20 cellular contexts compared by ENCODE assay signal in the genomic region with DNA sequence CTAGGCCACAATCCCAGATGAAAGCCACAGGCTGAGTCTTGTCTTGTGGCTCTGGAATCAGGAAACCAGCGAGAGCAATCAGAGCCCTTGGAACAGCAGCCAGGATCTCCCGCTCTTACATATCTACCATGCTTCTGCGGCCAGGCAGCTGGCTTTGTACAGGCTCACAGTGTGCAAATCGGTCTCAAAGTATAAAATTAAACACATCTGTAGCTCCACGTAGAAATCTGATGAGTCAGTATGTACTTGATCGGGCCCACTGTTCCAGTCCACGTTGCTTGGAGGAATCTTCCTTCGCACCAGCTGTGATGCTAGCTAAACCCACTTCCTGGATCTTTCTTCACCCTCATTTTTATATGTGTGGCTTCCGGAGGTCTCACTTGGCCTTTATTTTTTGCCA.
DNase-seq lines count a peak whose midpoint lies in the region; ATAC-seq, FAIRE-seq and TF ChIP-seq lines count a peak whose summit lies in the region.
"Had no signal": no experiment of that assay in that cellular context is flagged by ENCODE, and none has a peak within 500 bp of the region (broad histone marks: within the 10 kb centered on the region; RNA-seq: fewer than 3 reads in every experiment).

No MANE protein-coding gene starts in this region.

- no peak overlapping the region for H3K4me3 Mint-ChIP-seq in activated CD8-positive, alpha-beta T cell treated with anti-CD3 and anti-CD28 coated beads for 36 hours
- H3K4me3 Mint-ChIP-seq: activated T-cell treated with anti-CD3 and anti-CD28 coated beads, Interleukin-2, amount 50 U/mL, for 72 hours; CD4-positive, CD25-positive, alpha-beta regulatory T cell; stimulated activated memory B cell treated with anti-CD40 and anti-IgM and Interleukin-4, amounts not matched to agents 10 μg/mL and 1 μg/mL and 100 μg/mL, for 72 hours had no signal

- H3K27me3 ChIP-seq in DND-41 (ENCODE audit: insufficient read depth, low read length, poor library complexity) (peaks cover 3% of the 10 kb centered on the region), right cardiac atrium (ENCODE audit: control insufficient read depth, insufficient read depth) (no peaks in the 10 kb centered on the region)
- H3K27me3 ChIP-seq: ascending aorta, right lobe of liver had no signal

- POLR2A ChIA-PET in activated CD8-positive, alpha-beta T cell treated with anti-CD3 and anti-CD28 coated beads for 36 hours (lab: Charles Lee): no interaction called here

- H3K4me2 ChIP-seq in DND-41 (ENCODE audit: insufficient read depth, low read length): no peak overlapping the region

- TF ChIP-seq POLR2A in GM18505 (IDR thresholded peaks at IDR 0.05; ENCODE audit: borderline replicate concordance, extremely low read depth, insufficient read depth, insufficient read length): no peak

- no peak overlapping the region for H3K27ac ChIP-seq in DND-41 (ENCODE audit: low read length)
- no peak overlapping the region for H3K27ac ChIP-seq in right cardiac atrium (ENCODE audit: low read length)
- H3K27ac ChIP-seq: ascending aorta, right lobe of liver had no signal

- H3K36me3 ChIP-seq in DND-41 (ENCODE audit: insufficient read depth, low read length): no peaks in the 10 kb centered on the region
- H3K36me3 ChIP-seq: ascending aorta, right lobe of liver had no signal

- TF ChIP-seq CTCF in DND-41 (IDR thresholded peaks at IDR 0.05; ENCODE audit: borderline replicate concordance, extremely low read depth, low read length, poor library complexity, severe bottlenecking) (no peak), GM10266 (IDR thresholded peaks at IDR 0.05; ENCODE audit: control insufficient read depth, insufficient read depth, low read depth, missing control alignments) (no peak)
- no peak for TF ChIP-seq CTCF in activated CD8-positive, alpha-beta T cell treated with anti-CD3 and anti-CD28 coated beads for 36 hours (IDR thresholded peaks at IDR 0.05)

- ATAC-seq in DND-41 (ENCODE audit: insufficient read depth, low read depth) (peak; percentile 88), right cardiac atrium (peak; percentile 74 to 83), sciatic nerve (peak; percentile 53), GM18505 (IDR thresholded peaks at IDR 0.05; ENCODE audit: unreplicated experiment) (no peak)
- ATAC-seq in activated CD8-positive, alpha-beta T cell treated with anti-CD3 and anti-CD28 coated beads for 36 hours: peak; percentile 70
- ATAC-seq: activated T-cell treated with anti-CD3 and anti-CD28 coated beads, Interleukin-2, amount 50 U/mL, for 72 hours; PC-3; right lobe of liver; stimulated activated memory B cell treated with anti-CD40 and anti-IgM and Interleukin-4, amounts not matched to agents 10 μg/mL and 1 μg/mL and 100 μg/mL, for 72 hours had no signal

- WGBS in right cardiac atrium: 62% methylated on average over 9 of the region's 9 CpGs

- H3K4me1 Mint-ChIP-seq in activated CD8-positive, alpha-beta T cell treated with anti-CD3 and anti-CD28 coated beads for 36 hours (ENCODE audit: low read depth): peaks cover 22% of the 10 kb centered on the region
- H3K4me1 Mint-ChIP-seq: stimulated activated memory B cell treated with anti-CD40 and anti-IgM and Interleukin-4, amounts not matched to agents 10 μg/mL and 1 μg/mL and 100 μg/mL, for 72 hours had no signal

- no peak overlapping the region for H2AFZ ChIP-seq in DND-41 (ENCODE audit: low read depth, low read length)

- H3K9ac ChIP-seq in DND-41 (ENCODE audit: low read depth, low read length): no peak overlapping the region

- no peak overlapping the region for H3K27ac Mint-ChIP-seq in activated CD8-positive, alpha-beta T cell treated with anti-CD3 and anti-CD28 coated beads for 36 hours
- H3K27ac Mint-ChIP-seq: activated T-cell treated with anti-CD3 and anti-CD28 coated beads, Interleukin-2, amount 50 U/mL, for 72 hours; CD4-positive, CD25-positive, alpha-beta regulatory T cell; stimulated activated memory B cell treated with anti-CD40 and anti-IgM and Interleukin-4, amounts not matched to agents 10 μg/mL and 1 μg/mL and 100 μg/mL, for 72 hours had no signal

- no peak for FAIRE-seq in RCC 7860 (lab: Jason Lieb, UNC)
- FAIRE-seq: frontal cortex, H54 had no signal

- H3K4me1 ChIP-seq in DND-41 (ENCODE audit: insufficient read depth, low read length) (0 out of 2 replicates have a peak, but pooled peaks cover 4% of the 10 kb centered on the region), right cardiac atrium (ENCODE audit: control insufficient read depth, insufficient read depth, low read length) (no peaks in the 10 kb centered on the region)
- H3K4me1 ChIP-seq: right lobe of liver had no signal

- CTCF ChIA-PET in activated CD8-positive, alpha-beta T cell treated with anti-CD3 and anti-CD28 coated beads for 36 hours (lab: Charles Lee): interaction anchor here (0.9 to 1.1 kb wide), 2 partner anchors 23 to 63 kb away, joined by 3 read pairs; no protein-coding TSS in a partner anchor

- no peaks in the 10 kb centered on the region for H3K79me2 ChIP-seq in DND-41 (ENCODE audit: insufficient read depth, low read length)

- intact Hi-C loops in activated CD8-positive, alpha-beta T cell treated with anti-CD3 and anti-CD28 coated beads for 36 hours (cut with micrococcal nuclease): no loop called here
- intact Hi-C loops in right cardiac atrium (cut with DNase I): no loop called here
- intact Hi-C loops in sciatic nerve (cut with DNase I): no loop called here

- H3K4me3 ChIP-seq in DND-41 (ENCODE audit: low read depth in 1 of 2, low read length in 2 of 2): no peak overlapping the region
- no peak overlapping the region for H3K4me3 ChIP-seq in right cardiac atrium (ENCODE audit: low read length)
- H3K4me3 ChIP-seq: ascending aorta, right lobe of liver had no signal

- H3K27me3 Mint-ChIP-seq in activated CD8-positive, alpha-beta T cell treated with anti-CD3 and anti-CD28 coated beads for 36 hours: no peaks in the 10 kb centered on the region

- no peaks in the 10 kb centered on the region for H3K9me3 ChIP-seq in DND-41 (ENCODE audit: insufficient read depth, low read length, severe bottlenecking)
- no peaks in the 10 kb centered on the region for H3K9me3 ChIP-seq in right cardiac atrium (ENCODE audit: control insufficient read depth, low read length)
- H3K9me3 ChIP-seq: ascending aorta, right lobe of liver had no signal

- DNase-seq in DND-41 (peak; percentile 41), right cardiac atrium (peak; percentile 54 to 80 (median 70)), sciatic nerve (ENCODE audit: low spot score) (no peak), RCC 7860 (ENCODE audit: low spot score) (no peak), SW 1271 (lab: John Stamatoyannopoulos, UW) (no peak), GM10266 (ENCODE audit: extremely low spot score) (no peak)
- peak; percentile 39 for DNase-seq in activated CD8-positive, alpha-beta T cell treated with anti-CD3 and anti-CD28 coated beads for 36 hours
- DNase-seq: activated CD4-positive, alpha-beta T cell treated with anti-CD3 and anti-CD28 coated beads for 4 hours; activated T-cell treated with anti-CD3 and anti-CD28 coated beads, Interleukin-2, amount 50 U/mL, for 72 hours; islet precursor cell; KBM-7; PC-3; right lobe of liver; stimulated activated CD4-positive, alpha-beta T cell treated with anti-CD3 and anti-CD28 coated beads, Interleukin-4, amount 100 ng/mL, for 4 hours had no signal

- no peaks in the 10 kb centered on the region for H3K9me3 Mint-ChIP-seq in activated CD8-positive, alpha-beta T cell treated with anti-CD3 and anti-CD28 coated beads for 36 hours

- H4K20me1 ChIP-seq in DND-41 (ENCODE audit: insufficient read depth, low read length): no peaks in the 10 kb centered on the region

- H3K36me3 Mint-ChIP-seq in activated CD8-positive, alpha-beta T cell treated with anti-CD3 and anti-CD28 coated beads for 36 hours (ENCODE audit: low read depth): no peaks in the 10 kb centered on the region
- H3K36me3 Mint-ChIP-seq: CD4-positive, CD25-positive, alpha-beta regulatory T cell; stimulated activated memory B cell treated with anti-CD40 and anti-IgM and Interleukin-4, amounts not matched to agents 10 μg/mL and 1 μg/mL and 100 μg/mL, for 72 hours had no signal

Comparison
In these comparisons a context has a peak if more than half of its experiments do, and no peak if none do; other contexts are left out.
1. DNase-seq: peak in DND-41 (single experiment), activated CD8-positive, alpha-beta T cell treated with anti-CD3 and anti-CD28 coated beads for 36 hours (single experiment) and right cardiac atrium (3 of 3); none in sciatic nerve (single experiment), RCC 7860 (single experiment), SW 1271 (0 of 2) and GM10266 (single experiment).